18 cellular contexts compared by ENCODE assay signal in genomic region chr5:663436-664342, GRCh38. TPM values are rescaled to one million over a fixed set of nuclear protein-coding genes. Genes with fewer than 3 reads are reported as not detected.
DNase-seq lines count a peak whose midpoint lies in the region; ATAC-seq and TF ChIP-seq lines count a peak whose summit lies in the region.
"Had no signal": no experiment of that assay in that cellular context is flagged by ENCODE, and none has a peak within 500 bp of the region (broad histone marks: within the 10 kb centered on the region; RNA-seq: fewer than 3 reads in every experiment).

No MANE protein-coding gene starts in this region.

- peaks cover 2% of the 10 kb centered on the region for H3K4me1 Mint-ChIP-seq in activated naive CD8-positive, alpha-beta T cell treated with anti-CD3 and anti-CD28 coated beads, Interleukin-2, amount 10 ng/mL, durations not matched to agents 7 days and 5 days
- no peaks in the 10 kb centered on the region for H3K4me1 Mint-ChIP-seq in activated naive CD8-positive, alpha-beta T cell treated with anti-CD3 and anti-CD28 coated beads, Interleukin-2, amount 50 U/mL, for 24 hours
- no peaks in the 10 kb centered on the region for H3K4me1 Mint-ChIP-seq in chondrocyte (ENCODE audit: low read depth)
- H3K4me1 Mint-ChIP-seq: stimulated activated naive B cell treated with anti-CD40 and anti-IgM and Interleukin-4, amounts not matched to agents 10 μg/mL and 1 μg/mL and 100 μg/mL, for 72 hours had no signal

- H3K9ac ChIP-seq in GM23248, result no peak overlapping the region
- H3K9ac ChIP-seq: KMS-11 had no signal

- H2AFZ ChIP-seq in GM23248, result no peak overlapping the region

- H3K9me3 ChIP-seq in right lobe of liver (no peaks in the 10 kb centered on the region), GM23248 (ENCODE audit: low read depth) (no peaks in the 10 kb centered on the region)
- H3K9me3 ChIP-seq: body of pancreas, esophagus muscularis mucosa, vagina had no signal

- DNase-seq in activated naive CD8-positive, alpha-beta T cell treated with anti-CD3 and anti-CD28 coated beads, Interleukin-2, amount 10 ng/mL, durations not matched to agents 7 days and 5 days, result peak; percentile 18
- DNase-seq in activated naive CD8-positive, alpha-beta T cell treated with anti-CD3 and anti-CD28 coated beads, Interleukin-2, amount 50 U/mL, for 24 hours, result no peak
- DNase-seq in chondrocyte (ENCODE audit: low spot score) (peak; percentile 86), right lobe of liver (peak in 2 of 3 donors; percentile 37 to 68), KG1 (lab: John Stamatoyannopoulos, UW) (no peak), midbrain (lab: John Stamatoyannopoulos, UW) (no peak), GM23248 (no peak)
- DNase-seq: activated CD4-positive, alpha-beta T cell treated with anti-CD3 and anti-CD28 coated beads for 1 hour; C1 segment of cervical spinal cord; islet precursor cell; NCI-H1417 treated with DMSO at 0.1 percent for 48 hours; stimulated activated CD4-positive, alpha-beta T cell treated with anti-CD3 and anti-CD28 coated beads, Interleukin-12 subunit alpha, Interleukin-12 subunit beta, amount 100 ng/mL, for 4 hours; stimulated activated naive B cell treated with anti-CD40 and anti-IgM and Interleukin-4, amounts not matched to agents 10 μg/mL and 1 μg/mL and 100 μg/mL, for 72 hours had no signal

- H3K27me3 ChIP-seq in right lobe of liver (no peaks in the 10 kb centered on the region), GM23248 (replicated peaks; ENCODE audit: insufficient read depth) (no peaks in the 10 kb centered on the region)
- H3K27me3 ChIP-seq: body of pancreas, esophagus muscularis mucosa, vagina had no signal

- H3K9me3 Mint-ChIP-seq in activated naive CD8-positive, alpha-beta T cell treated with anti-CD3 and anti-CD28 coated beads, Interleukin-2, amount 10 ng/mL, durations not matched to agents 7 days and 5 days, result no peaks in the 10 kb centered on the region
- H3K9me3 Mint-ChIP-seq in activated naive CD8-positive, alpha-beta T cell treated with anti-CD3 and anti-CD28 coated beads, Interleukin-2, amount 50 U/mL, for 24 hours, result no peaks in the 10 kb centered on the region
- peaks cover 4% of the 10 kb centered on the region for H3K9me3 Mint-ChIP-seq in chondrocyte (ENCODE audit: low read depth)

- TF ChIP-seq CTCF in chondrocyte (IDR thresholded peaks at IDR 0.05), result no peak
- TF ChIP-seq CTCF in right lobe of liver (IDR thresholded peaks at IDR 0.05), result no peak

- intact Hi-C loops in right lobe of liver (cut with DNase I), result no loop called here

- peak; percentile 27 for ATAC-seq in activated naive CD8-positive, alpha-beta T cell treated with anti-CD3 and anti-CD28 coated beads, Interleukin-2, amount 10 ng/mL, durations not matched to agents 7 days and 5 days (ENCODE audit: low read depth)
- ATAC-seq in activated naive CD8-positive, alpha-beta T cell treated with anti-CD3 and anti-CD28 coated beads, Interleukin-2, amount 50 U/mL, for 24 hours, result no peak
- peak; percentile 31 to 65 (median 46) for ATAC-seq in right lobe of liver
- ATAC-seq: stimulated activated naive B cell treated with anti-CD40 and anti-IgM and Interleukin-4, amounts not matched to agents 10 μg/mL and 1 μg/mL and 100 μg/mL, for 72 hours had no signal

- H3K27ac Mint-ChIP-seq in activated naive CD8-positive, alpha-beta T cell treated with anti-CD3 and anti-CD28 coated beads, Interleukin-2, amount 10 ng/mL, durations not matched to agents 7 days and 5 days, result no peak overlapping the region
- no peak overlapping the region for H3K27ac Mint-ChIP-seq in activated naive CD8-positive, alpha-beta T cell treated with anti-CD3 and anti-CD28 coated beads, Interleukin-2, amount 50 U/mL, for 24 hours
- H3K27ac Mint-ChIP-seq in chondrocyte (ENCODE audit: unreplicated experiment), result no peak overlapping the region
- H3K27ac Mint-ChIP-seq: stimulated activated naive B cell treated with anti-CD40 and anti-IgM and Interleukin-4, amounts not matched to agents 10 μg/mL and 1 μg/mL and 100 μg/mL, for 72 hours had no signal

- H3K4me3 ChIP-seq in right lobe of liver, result no peak overlapping the region
- no peak overlapping the region for H3K4me3 ChIP-seq in GM23248
- H3K4me3 ChIP-seq: body of pancreas, esophagus muscularis mucosa, vagina had no signal

- H3K36me3 ChIP-seq in right lobe of liver, result no peaks in the 10 kb centered on the region
- no peaks in the 10 kb centered on the region for H3K36me3 ChIP-seq in GM23248 (ENCODE audit: low read depth)

- 74% methylated on average over 9 of the region's 38 CpGs for WGBS in right lobe of liver (ENCODE audit: insufficient coverage, low coverage, low lambda C conversion rate, missing lambda C conversion rate)
- WGBS in GM23248 (ENCODE audit: low coverage in 1 of 2, low lambda C conversion rate in 2 of 2, missing lambda C conversion rate in 2 of 2), 2 experiments, result 93 to 95% methylated on average over 36 to 38 of the region's 38 CpGs

- no peaks in the 10 kb centered on the region for H3K79me2 ChIP-seq in GM23248 (ENCODE audit: insufficient read depth)

- TF ChIP-seq POLR2A in right lobe of liver (IDR thresholded peaks at IDR 0.05), result no peak

- H3K4me2 ChIP-seq in GM23248 (ENCODE audit: unreplicated experiment), result no peak overlapping the region
- H3K4me2 ChIP-seq: KMS-11 had no signal

- no peaks in the 10 kb centered on the region for H4K20me1 ChIP-seq in GM23248 (ENCODE audit: insufficient read depth)

- H3K4me3 Mint-ChIP-seq in activated naive CD8-positive, alpha-beta T cell treated with anti-CD3 and anti-CD28 coated beads, Interleukin-2, amount 10 ng/mL, durations not matched to agents 7 days and 5 days, result no peak overlapping the region
- no peak overlapping the region for H3K4me3 Mint-ChIP-seq in activated naive CD8-positive, alpha-beta T cell treated with anti-CD3 and anti-CD28 coated beads, Interleukin-2, amount 50 U/mL, for 24 hours
- H3K4me3 Mint-ChIP-seq in chondrocyte (ENCODE audit: unreplicated experiment), result no peak overlapping the region
- H3K4me3 Mint-ChIP-seq: stimulated activated naive B cell treated with anti-CD40 and anti-IgM and Interleukin-4, amounts not matched to agents 10 μg/mL and 1 μg/mL and 100 μg/mL, for 72 hours had no signal

- no peaks in the 10 kb centered on the region for H3K9me2 ChIP-seq in GM23248 (ENCODE audit: insufficient read depth)

- POLR2A ChIA-PET in activated naive CD8-positive, alpha-beta T cell treated with anti-CD3 and anti-CD28 coated beads, Interleukin-2, amount 10 ng/mL, durations not matched to agents 7 days and 5 days (lab: Charles Lee), result no interaction called here

- no peaks in the 10 kb centered on the region for H3K27me3 Mint-ChIP-seq in activated naive CD8-positive, alpha-beta T cell treated with anti-CD3 and anti-CD28 coated beads, Interleukin-2, amount 10 ng/mL, durations not matched to agents 7 days and 5 days
- no peaks in the 10 kb centered on the region for H3K27me3 Mint-ChIP-seq in activated naive CD8-positive, alpha-beta T cell treated with anti-CD3 and anti-CD28 coated beads, Interleukin-2, amount 50 U/mL, for 24 hours
- H3K27me3 Mint-ChIP-seq in chondrocyte (ENCODE audit: low read depth), result no peaks in the 10 kb centered on the region
- H3K27me3 Mint-ChIP-seq: stimulated activated naive B cell treated with anti-CD40 and anti-IgM and Interleukin-4, amounts not matched to agents 10 μg/mL and 1 μg/mL and 100 μg/mL, for 72 hours had no signal

- peaks cover 26% of the 10 kb centered on the region for H3K36me3 Mint-ChIP-seq in activated naive CD8-positive, alpha-beta T cell treated with anti-CD3 and anti-CD28 coated beads, Interleukin-2, amount 10 ng/mL, durations not matched to agents 7 days and 5 days
- H3K36me3 Mint-ChIP-seq in activated naive CD8-positive, alpha-beta T cell treated with anti-CD3 and anti-CD28 coated beads, Interleukin-2, amount 50 U/mL, for 24 hours (ENCODE audit: low read depth), result peaks cover 25% of the 10 kb centered on the region
- H3K36me3 Mint-ChIP-seq in chondrocyte (ENCODE audit: low read depth), result peaks cover 16% of the 10 kb centered on the region

- in situ Hi-C loops in GM23248 (cut with MboI), result loop anchor here (10.0 to 25.0 kb wide), 2 partner anchors 241 to 499 kb away; no protein-coding TSS in a partner anchor

- peaks cover 0 to 6% (median 2%) of the 10 kb centered on the region in 4 donors for H3K4me1 ChIP-seq in right lobe of liver
- H3K4me1 ChIP-seq in GM23248 (ENCODE audit: insufficient read depth), result no peaks in the 10 kb centered on the region
- H3K4me1 ChIP-seq: vagina had no signal

- H3F3A ChIP-seq in GM23248 (ENCODE audit: insufficient read depth), result no peaks in the 10 kb centered on the region

- H3K27ac ChIP-seq in right lobe of liver, result no peak overlapping the region
- H3K27ac ChIP-seq in temporal lobe (ENCODE audit: low read depth, low read length), result peak overlapping the region; percentile 66
- no peak overlapping the region for H3K27ac ChIP-seq in GM23248
- H3K27ac ChIP-seq: body of pancreas, esophagus muscularis mucosa, KMS-11, vagina had no signal

RNA-seq across cellular contexts. Expression of gene TPPP, which starts 29.5 kb away (rescaled TPM):
- total RNA-seq in activated naive CD8-positive, alpha-beta T cell treated with anti-CD3 and anti-CD28 coated beads, Interleukin-2, amount 10 ng/mL, durations not matched to agents 7 days and 5 days, result under 1 TPM; 0.40 to 0.55 TPM
- 0.07 to 0.70 TPM (median 0.56 TPM) in 3 replicates for total RNA-seq in chondrocyte
- 1 to 10 TPM; 1.9 to 4.3 (median 2.4) TPM for total RNA-seq in right lobe of liver
- total RNA-seq in temporal lobe, result 12.5 TPM
- total RNA-seq in GM23248 (2014; rRNA removed; shearing (Covaris generic)), result 0.13 TPM in 1 of 2 replicates, not detected in the other
- not detected in 2 replicates for polyA plus RNA-seq in GM23248 (2016; fragmentation: Nextera tagmentation; extraction: Ambion mirVana)

RNA-seq across cellular contexts. Expression of gene CEP72, which starts 51.5 kb away (rescaled TPM):
- total RNA-seq in activated naive CD8-positive, alpha-beta T cell treated with anti-CD3 and anti-CD28 coated beads, Interleukin-2, amount 10 ng/mL, durations not matched to agents 7 days and 5 days, result 10 to 100 TPM; 33.8 to 35.7 TPM
- total RNA-seq in chondrocyte (2.7 to 4.5 TPM (median 3.3 TPM) in 3 replicates), right lobe of liver (1 to 10 TPM; 3.4 to 6.0 (median 4.2) TPM), temporal lobe (3.2 TPM)
- total RNA-seq in GM23248 (2014; rRNA removed; shearing (Covaris generic)), result 1.7 and 7.2 TPM in 2 replicates
- polyA plus RNA-seq in GM23248 (2016; fragmentation: Nextera tagmentation; extraction: Ambion mirVana), result 1.7 and 2.4 TPM in 2 replicates

Comparison
In these comparisons a context has a peak if more than half of its experiments do, and no peak if none do; other contexts are left out.
1. DNase-seq: peak in activated naive CD8-positive, alpha-beta T cell treated with anti-CD3 and anti-CD28 coated beads, Interleukin-2, amount 10 ng/mL, durations not matched to agents 7 days and 5 days (single experiment), chondrocyte (single experiment) and right lobe of liver (2 of 3); none in activated naive CD8-positive, alpha-beta T cell treated with anti-CD3 and anti-CD28 coated beads, Interleukin-2, amount 50 U/mL, for 24 hours (single experiment), KG1 (single experiment), midbrain (single experiment) and GM23248 (single experiment).